1 cellular context compared by ENCODE assay signal in genomic region chr2:109597283-109597682, GRCh38.
TF ChIP-seq lines count a peak whose summit lies in the region.

No MANE protein-coding gene starts in this region.

TF ChIP-seq in HepG2, 621 proteins besides CTCF, POLR2A, EP300 and RAD21:
- TF ChIP-seq SETDB1 (CRISPR knock-in tag; IDR thresholded peaks at IDR 0.05; ENCODE audit: borderline replicate concordance): no peak
- no peak for TF ChIP-seq ZNF816 (CRISPR knock-in tag; IDR thresholded peaks at IDR 0.05; ENCODE audit: borderline replicate concordance)
- no peak for TF ChIP-seq IKZF5 (CRISPR knock-in tag; IDR thresholded peaks at IDR 0.05)
- TF ChIP-seq ZSCAN12 (CRISPR knock-in tag; IDR thresholded peaks at IDR 0.05): no peak
- TF ChIP-seq MIXL1 (CRISPR knock-in tag; IDR thresholded peaks at IDR 0.05): no peak
- no peak for TF ChIP-seq JUND (CRISPR knock-in tag; IDR thresholded peaks at IDR 0.05)
- no peak for TF ChIP-seq ZNF484 (CRISPR knock-in tag; IDR thresholded peaks at IDR 0.05; ENCODE audit: borderline replicate concordance, low read depth)
- TF ChIP-seq SRSF4 (IDR thresholded peaks at IDR 0.05; ENCODE audit: low read depth, low read length, poor library complexity, severe bottlenecking): no peak
- no peak for TF ChIP-seq PHF21A (CRISPR knock-in tag; IDR thresholded peaks at IDR 0.05)
- TF ChIP-seq PAWR (CRISPR knock-in tag; IDR thresholded peaks at IDR 0.05; ENCODE audit: borderline replicate concordance): no peak
- no peak for TF ChIP-seq TOPORS (CRISPR knock-in tag; IDR thresholded peaks at IDR 0.05)
- no peak for TF ChIP-seq UBTF (CRISPR knock-in tag; IDR thresholded peaks at IDR 0.05)
- TF ChIP-seq POLR2AphosphoS5 (IDR thresholded peaks at IDR 0.05; ENCODE audit: low read depth, low read length): no peak
- TF ChIP-seq PRDM10 (CRISPR knock-in tag; IDR thresholded peaks at IDR 0.05; ENCODE audit: low read depth): no peak
- TF ChIP-seq ZNF138 (CRISPR knock-in tag; IDR thresholded peaks at IDR 0.05; ENCODE audit: low read depth): no peak
- TF ChIP-seq ZSCAN5A (CRISPR knock-in tag; IDR thresholded peaks at IDR 0.05; ENCODE audit: borderline replicate concordance): no peak
